ENCODE assay signal across 8 cellular contexts in the genomic region with DNA sequence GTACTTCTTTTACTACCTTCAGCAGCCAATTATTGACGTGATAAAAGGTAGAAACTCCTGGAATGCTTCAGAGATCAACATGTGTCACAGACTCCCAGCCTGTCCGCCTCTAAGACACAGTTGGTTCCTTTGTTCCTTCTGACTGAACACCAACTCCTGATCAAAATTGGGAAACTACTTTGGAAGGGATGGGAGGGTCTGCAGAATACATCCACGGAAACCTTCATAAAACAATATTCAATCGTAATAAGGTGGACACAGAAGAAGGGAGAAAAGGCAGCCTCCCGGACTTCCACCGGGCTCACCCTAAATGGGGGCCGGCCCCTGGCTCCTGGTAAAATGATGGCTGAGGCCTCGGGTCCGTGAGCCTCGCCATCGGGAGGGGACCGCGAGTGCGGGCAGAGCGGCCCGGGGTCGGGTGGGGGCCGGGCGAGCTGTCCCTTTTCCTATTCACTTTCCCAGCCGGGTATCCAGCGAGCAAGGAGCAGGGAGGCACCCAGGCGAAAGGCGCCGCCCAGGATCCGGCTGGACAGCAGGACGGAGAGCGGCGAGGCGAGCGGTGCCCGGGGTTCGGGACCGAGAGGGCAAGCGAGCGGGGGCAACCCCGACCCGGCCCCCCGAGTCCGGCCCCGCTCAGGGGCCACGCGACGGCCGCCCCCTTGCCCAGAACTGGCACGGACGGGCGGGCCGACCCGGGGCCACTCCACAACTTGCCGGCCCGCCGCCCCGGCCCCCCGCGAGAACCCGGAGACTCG. TPM values are rescaled to one million over a fixed set of nuclear protein-coding genes. Genes with fewer than 3 reads are reported as not detected.
A peak's percentile ranks its signal among the peaks of the same experiment; 100 is the strongest.
DNase-seq lines count a peak whose midpoint lies in the region; ATAC-seq and TF ChIP-seq lines count a peak whose summit lies in the region.

No MANE protein-coding gene starts in this region.

- H3K4me3 ChIP-seq in CD4-positive, CD25-positive, alpha-beta regulatory T cell (ENCODE audit: low read depth, low read length) = peak overlapping the region; percentile 73
- peak overlapping the region; percentile 99 for H3K4me3 ChIP-seq in IMR-90 (ENCODE audit: insufficient read depth, low read depth, low read length)

- H3K4me1 Mint-ChIP-seq in CD4-positive, CD25-positive, alpha-beta regulatory T cell = peaks cover 8 to 56% (median 33%) of the 10 kb centered on the region in 4 donors
- H3K4me1 Mint-ChIP-seq in activated naive CD8-positive, alpha-beta T cell treated with anti-CD3 and anti-CD28 coated beads for 36 hours = peaks cover 47% of the 10 kb centered on the region

- peak overlapping the region; percentile 17; the same call in 2 of the 3 replicates for H2BK15ac ChIP-seq in IMR-90 (ENCODE audit: low read depth, low read length)

- TF ChIP-seq CTCF in IMR-90 (conservative IDR thresholded peaks at IDR 0.05; ENCODE audit: low read depth, low read length) = no peak
- TF ChIP-seq CTCF in omental fat pad (IDR thresholded peaks at IDR 0.05) = no peak

- peak overlapping the region; percentile 73 for H3K4ac ChIP-seq in IMR-90 (ENCODE audit: low read depth, low read length)

- H2AK5ac ChIP-seq in IMR-90 (ENCODE audit: low read depth, low read length) = 0 out of 2 replicates have a peak overlapping the region, but pooled peaks have one; percentile 6

- H2BK20ac ChIP-seq in IMR-90 (ENCODE audit: low read depth, low read length) = no peak overlapping the region

- WGBS in IMR-90 (ENCODE audit: extremely low coverage in 2 of 2, insufficient read length in 1 of 2), 2 experiments = 0% methylated on average over 6 of the region's 57 CpGs; no CpG with 5 or more reads in 1 of the 2 experiments

- H3K79me1 ChIP-seq in IMR-90 (ENCODE audit: low read depth in 1 of 2, low read length in 2 of 2) = peaks cover 0 to 6% of the 10 kb centered on the region in 2 experiments; a peak in 1 of 4 replicates

- H3K9me1 ChIP-seq in IMR-90 (ENCODE audit: insufficient read depth, low read length) = no peaks in the 10 kb centered on the region

- CTCF ChIA-PET in IMR-90 (lab: Yijun Ruan, JAX) = interaction anchor here (0.6 kb wide), 1 partner anchor 10 kb away, joined by 4 read pairs; no protein-coding TSS in a partner anchor

- peaks cover 27% of the 10 kb centered on the region for H3K4me1 ChIP-seq in CD4-positive, CD25-positive, alpha-beta regulatory T cell (ENCODE audit: control insufficient read depth, insufficient read depth, low read length, poor library complexity, severe bottlenecking)
- H3K4me1 ChIP-seq in IMR-90 (ENCODE audit: control insufficient read depth, insufficient read depth, low read length) = no peaks in the 10 kb centered on the region; the same call in 1 of the 2 replicates

- H4K91ac ChIP-seq in IMR-90 (ENCODE audit: insufficient read depth, low read depth, low read length) = peak overlapping the region; percentile 79

- peak overlapping the region; percentile 85; the same call in 1 of the 2 replicates for H4K5ac ChIP-seq in IMR-90 (ENCODE audit: low read depth, low read length)

- no peaks in the 10 kb centered on the region for H3K36me3 ChIP-seq in CD4-positive, CD25-positive, alpha-beta regulatory T cell (ENCODE audit: control insufficient read depth, insufficient read depth, low read length)
- H3K36me3 ChIP-seq in IMR-90 (ENCODE audit: control insufficient read depth, insufficient read depth, low read length) = no peaks in the 10 kb centered on the region

- intact Hi-C loops in IMR-90 (cut with micrococcal nuclease) = loop anchor here (2.0 to 5.0 kb wide), 3 partner anchors 53 to 147 kb away; no protein-coding TSS in a partner anchor
- intact Hi-C loops in cardiac septum (cut with DNase I) = loop anchor here (5.0 to 10.0 kb wide), 3 partner anchors 161 to 418 kb away; no protein-coding TSS in a partner anchor

- H3K56ac ChIP-seq in IMR-90 (ENCODE audit: extremely low read depth, insufficient read depth, low read length) = peak overlapping the region; percentile 92

- BruUV-seq in IMR-90 (replicated peaks; lab: Mats Ljungman, UMichigan) = no TSS peak

- H3K9me3 Mint-ChIP-seq in CD4-positive, CD25-positive, alpha-beta regulatory T cell = peaks cover 0 to 4% (median 0%) of the 10 kb centered on the region in 7 donors
- H3K9me3 Mint-ChIP-seq in activated naive CD8-positive, alpha-beta T cell treated with anti-CD3 and anti-CD28 coated beads for 36 hours = no peaks in the 10 kb centered on the region

- H3K27me3 ChIP-seq in CD4-positive, CD25-positive, alpha-beta regulatory T cell (ENCODE audit: control insufficient read depth, insufficient read depth, low read length) = peaks cover 28% of the 10 kb centered on the region
- H3K27me3 ChIP-seq in IMR-90 (ENCODE audit: control insufficient read depth, insufficient read depth, low read length) = no peaks in the 10 kb centered on the region

- POLR2A ChIA-PET in IMR-90 (lab: Charles Lee; ENCODE audit: unreplicated experiment) = no interaction called here

- TF ChIP-seq RAD21 in IMR-90 (IDR thresholded peaks at IDR 0.05; ENCODE audit: low read length) = no peak

- no peaks in the 10 kb centered on the region for H3K9me3 ChIP-seq in CD4-positive, CD25-positive, alpha-beta regulatory T cell (ENCODE audit: control insufficient read depth in 2 of 2, low read length in 2 of 2)
- no peaks in the 10 kb centered on the region for H3K9me3 ChIP-seq in IMR-90 (ENCODE audit: control insufficient read depth, insufficient read depth, low read length)

- H3K18ac ChIP-seq in IMR-90 (ENCODE audit: low read depth, low read length) = peak overlapping the region; percentile 89

- peaks cover 31% of the 10 kb centered on the region; the same call in 1 of the 2 replicates for H4K20me1 ChIP-seq in IMR-90 (ENCODE audit: insufficient read depth, low read length)

- peak overlapping the region; percentile 60 for H3K23ac ChIP-seq in IMR-90 (ENCODE audit: low read depth, low read length)

- H2AFZ ChIP-seq in IMR-90 (replicated peaks; ENCODE audit: low read length, poor library complexity) = peak overlapping the region; percentile 95

- H3K27ac ChIP-seq in CD4-positive, CD25-positive, alpha-beta regulatory T cell (ENCODE audit: insufficient read depth, low read length, poor library complexity, severe bottlenecking) = peak overlapping the region; percentile 70
- H3K27ac ChIP-seq in IMR-90 (ENCODE audit: insufficient read depth, low read length) = peak overlapping the region; percentile 94

- peak overlapping the region; percentile 90 for H2BK5ac ChIP-seq in IMR-90 (ENCODE audit: low read depth, low read length, poor library complexity, severe bottlenecking)

- peak overlapping the region; percentile 88 for H2AK9ac ChIP-seq in IMR-90 (replicated peaks; ENCODE audit: low read depth, low read length, poor library complexity)

- peak overlapping the region; percentile 45; the same call in 1 of the 2 replicates for H2BK120ac ChIP-seq in IMR-90 (ENCODE audit: low read depth, low read length)

- DNase-seq in CD4-positive, CD25-positive, alpha-beta regulatory T cell = peak in 2 of 3 donors; percentile 9 to 12
- DNase-seq in IMR-90 (no peak), cardiac septum (ENCODE audit: low spot score) (peak; percentile 84), omental fat pad (ENCODE audit: low spot score) (no peak), ACHN (no peak)
- peak; percentile 24 for DNase-seq in activated naive CD8-positive, alpha-beta T cell treated with anti-CD3 and anti-CD28 coated beads for 36 hours

- in situ Hi-C loops in IMR-90 (cut with MboI; ENCODE audit: low sequenced_read_pairs) = loop anchor here (10.0 kb wide), 1 partner anchor 189 kb away; no protein-coding TSS in a partner anchor
- in situ Hi-C loops in ACHN (cut with HindIII; ENCODE audit: low pct_ligation_motif_present, low pct_unique_long_range_greater_than_20kb, low sequenced_read_pairs) = no loop called here

- peak overlapping the region; percentile 97 for H3K14ac ChIP-seq in IMR-90 (replicated peaks; ENCODE audit: low read depth, low read length)

- no peak for TF ChIP-seq POLR2A in IMR-90 (IDR thresholded peaks at IDR 0.05; ENCODE audit: low read depth, low read length)

- H3K27ac Mint-ChIP-seq in CD4-positive, CD25-positive, alpha-beta regulatory T cell = peak overlapping the region; percentile 88 to 94 (median 89)
- peak overlapping the region; percentile 95 for H3K27ac Mint-ChIP-seq in activated naive CD8-positive, alpha-beta T cell treated with anti-CD3 and anti-CD28 coated beads for 36 hours

- peak overlapping the region; percentile 68 to 72 for H4K8ac ChIP-seq in IMR-90 (ENCODE audit: low read depth in 2 of 2, low read length in 2 of 2)

- peaks cover 60% of the 10 kb centered on the region for H3K27me3 Mint-ChIP-seq in CD4-positive, CD25-positive, alpha-beta regulatory T cell
- H3K27me3 Mint-ChIP-seq in activated naive CD8-positive, alpha-beta T cell treated with anti-CD3 and anti-CD28 coated beads for 36 hours = no peaks in the 10 kb centered on the region

- no peak for ATAC-seq in CD4-positive, CD25-positive, alpha-beta regulatory T cell (ENCODE audit: low read depth in 2 of 2)
- ATAC-seq in GM21447 (IDR thresholded peaks at IDR 0.05; ENCODE audit: unreplicated experiment) (peak; percentile 8), IMR-90 (ENCODE audit: low read depth) (peak; percentile 7), omental fat pad (ENCODE audit: low FRiP score) (peak; percentile 17), HG02973 (IDR thresholded peaks at IDR 0.05; ENCODE audit: unreplicated experiment) (no peak)

- peak overlapping the region; percentile 71 for H3K4me2 ChIP-seq in IMR-90 (ENCODE audit: low read depth, low read length)

- peak overlapping the region; percentile 99 for H3K9ac ChIP-seq in IMR-90 (ENCODE audit: low read depth, low read length)

- peak overlapping the region; percentile 86 to 95 (median 89) for H3K4me3 Mint-ChIP-seq in CD4-positive, CD25-positive, alpha-beta regulatory T cell
- peak overlapping the region; percentile 91 for H3K4me3 Mint-ChIP-seq in activated naive CD8-positive, alpha-beta T cell treated with anti-CD3 and anti-CD28 coated beads for 36 hours

- dilution Hi-C loops in IMR-90 (cut with HindIII; ENCODE audit: low sequenced_read_pairs, unreplicated experiment) = no loop called here

- H3K36me3 Mint-ChIP-seq in CD4-positive, CD25-positive, alpha-beta regulatory T cell = no peaks in the 10 kb centered on the region
- peaks cover 8% of the 10 kb centered on the region for H3K36me3 Mint-ChIP-seq in activated naive CD8-positive, alpha-beta T cell treated with anti-CD3 and anti-CD28 coated beads for 36 hours

TF ChIP-seq in IMR-90, 13 proteins besides CTCF, POLR2A, EP300 and RAD21 (continues in another document):
- TF ChIP-seq MXI1 (IDR thresholded peaks at IDR 0.05; ENCODE audit: borderline replicate concordance, low read depth, low read length) (0 out of 2 replicates have a peak, but pooled peaks have one; percentile 27), BHLHE40 (IDR thresholded peaks at IDR 0.05; ENCODE audit: low read depth, low read length) (no peak)

RNA-seq across cellular contexts. Expression of a gene that starts 0.8 kb away (rescaled TPM):
- total RNA-seq in CD4-positive, CD25-positive, alpha-beta regulatory T cell = 14.6 TPM
- polyA plus RNA-seq in CD4-positive, CD25-positive, alpha-beta regulatory T cell = 10 to 100 TPM; 11.6 to 20.3 (median 12.6) TPM
- total RNA-seq in IMR-90 (2012; rRNA removed) = 73.8 and 85.3 TPM in 2 replicates
- 8.5 and 9.6 TPM in 2 replicates for polyA plus RNA-seq in IMR-90 (2012; rRNA removed)
- polyA plus RNA-seq in IMR-90 (2012; cell fraction: cytosol; rRNA removed) = 1.4 and 1.5 TPM in 2 replicates
- polyA plus RNA-seq in IMR-90 (2012; cell fraction: nucleus; rRNA removed; ENCODE audit: low replicate concordance) = 1.7 and 17.8 TPM in 2 replicates
- total RNA-seq in activated naive CD8-positive, alpha-beta T cell treated with anti-CD3 and anti-CD28 coated beads for 36 hours = 10 to 100 TPM; 26.0 to 28.3 TPM
- 16.7 TPM for total RNA-seq in cardiac septum
- 10 to 100 TPM; 37.2 to 86.3 (median 60.7) TPM for total RNA-seq in omental fat pad

Comparison
In these comparisons a context has a peak if more than half of its experiments do, and no peak if none do; other contexts are left out.
1. ATAC-seq: peak in GM21447 (single experiment), IMR-90 (single experiment) and omental fat pad (single experiment); none in CD4-positive, CD25-positive, alpha-beta regulatory T cell (0 of 2) and HG02973 (single experiment).
2. DNase-seq: peak in CD4-positive, CD25-positive, alpha-beta regulatory T cell (2 of 3), activated naive CD8-positive, alpha-beta T cell treated with anti-CD3 and anti-CD28 coated beads for 36 hours (single experiment) and cardiac septum (single experiment); none in IMR-90 (single experiment), omental fat pad (single experiment) and ACHN (single experiment).